19 cellular contexts compared by ENCODE assay signal in genomic region chr14:91309756-91310280, GRCh38.
DNase-seq lines count a peak whose midpoint lies in the region; ATAC-seq and TF ChIP-seq lines count a peak whose summit lies in the region.
"Had no signal": no experiment of that assay in that cellular context is flagged by ENCODE, and none has a peak within 500 bp of the region (broad histone marks: within the 10 kb centered on the region; RNA-seq: fewer than 3 reads in every experiment).

No MANE protein-coding gene starts in this region.

- H3K4me1 Mint-ChIP-seq in activated naive CD4-positive, alpha-beta T cell treated with anti-CD3 and anti-CD28 coated beads for 36 hours (ENCODE audit: low read depth) = peaks cover 38% of the 10 kb centered on the region
- peaks cover 43% of the 10 kb centered on the region for H3K4me1 Mint-ChIP-seq in T-helper 17 cell
- peaks cover 28 to 51% of the 10 kb centered on the region in 2 donors for H3K4me1 Mint-ChIP-seq in stimulated activated naive B cell treated with anti-CD40 and anti-IgM and Interleukin-4, amounts not matched to agents 10 μg/mL and 1 μg/mL and 100 μg/mL, for 72 hours

- ATAC-seq in T-helper 17 cell = no peak
- no peak for ATAC-seq in stimulated activated naive B cell treated with anti-CD40 and anti-IgM and Interleukin-4, amounts not matched to agents 10 μg/mL and 1 μg/mL and 100 μg/mL, for 72 hours (replicated peaks)
- no peak for ATAC-seq in GM21515 (IDR thresholded peaks at IDR 0.05; ENCODE audit: unreplicated experiment)
- ATAC-seq: upper lobe of right lung had no signal

- peak overlapping the region; percentile 73 for H3K27ac ChIP-seq in effector memory CD4-positive, alpha-beta T cell (ENCODE audit: insufficient read depth, low read length, poor library complexity, severe bottlenecking)
- no peak overlapping the region for H3K27ac ChIP-seq in uterus
- H3K27ac ChIP-seq: dorsolateral prefrontal cortex, neutrophil, upper lobe of right lung had no signal

- H3K27ac Mint-ChIP-seq in activated naive CD4-positive, alpha-beta T cell treated with anti-CD3 and anti-CD28 coated beads for 36 hours = peak overlapping the region; percentile 83
- H3K27ac Mint-ChIP-seq in T-helper 17 cell = peak overlapping the region; percentile 99
- H3K27ac Mint-ChIP-seq in stimulated activated naive B cell treated with anti-CD40 and anti-IgM and Interleukin-4, amounts not matched to agents 10 μg/mL and 1 μg/mL and 100 μg/mL, for 72 hours = peak overlapping the region; percentile 80
- H3K27ac Mint-ChIP-seq: progenitor cell of endocrine pancreas had no signal

- no peaks in the 10 kb centered on the region for H3K27me3 ChIP-seq in effector memory CD4-positive, alpha-beta T cell (replicated peaks; ENCODE audit: control insufficient read depth, insufficient read depth, low read length, poor library complexity, severe bottlenecking)
- H3K27me3 ChIP-seq in uterus = no peaks in the 10 kb centered on the region
- H3K27me3 ChIP-seq: dorsolateral prefrontal cortex, neutrophil, upper lobe of right lung had no signal

- H3K36me3 ChIP-seq in effector memory CD4-positive, alpha-beta T cell (ENCODE audit: control insufficient read depth, insufficient read depth, low read length) = peaks cover 80% of the 10 kb centered on the region
- H3K36me3 ChIP-seq in uterus = no peaks in the 10 kb centered on the region

- TF ChIP-seq CTCF in uterus (IDR thresholded peaks at IDR 0.05) = no peak

- H3K27me3 Mint-ChIP-seq in activated naive CD4-positive, alpha-beta T cell treated with anti-CD3 and anti-CD28 coated beads for 36 hours (ENCODE audit: low read depth) = no peaks in the 10 kb centered on the region
- no peaks in the 10 kb centered on the region for H3K27me3 Mint-ChIP-seq in T-helper 17 cell
- H3K27me3 Mint-ChIP-seq in stimulated activated naive B cell treated with anti-CD40 and anti-IgM and Interleukin-4, amounts not matched to agents 10 μg/mL and 1 μg/mL and 100 μg/mL, for 72 hours = no peaks in the 10 kb centered on the region
- H3K27me3 Mint-ChIP-seq: progenitor cell of endocrine pancreas had no signal

- H3K36me3 Mint-ChIP-seq in activated naive CD4-positive, alpha-beta T cell treated with anti-CD3 and anti-CD28 coated beads for 36 hours (ENCODE audit: low read depth) = peaks cover 61% of the 10 kb centered on the region
- H3K36me3 Mint-ChIP-seq in T-helper 17 cell (ENCODE audit: low read depth) = peaks cover 23% of the 10 kb centered on the region
- H3K36me3 Mint-ChIP-seq in stimulated activated naive B cell treated with anti-CD40 and anti-IgM and Interleukin-4, amounts not matched to agents 10 μg/mL and 1 μg/mL and 100 μg/mL, for 72 hours = peaks cover 55 to 75% of the 10 kb centered on the region in 2 donors

- H3K4me3 Mint-ChIP-seq in activated naive CD4-positive, alpha-beta T cell treated with anti-CD3 and anti-CD28 coated beads for 36 hours = no peak overlapping the region
- peak overlapping the region; percentile 59 for H3K4me3 Mint-ChIP-seq in T-helper 17 cell
- no peak overlapping the region for H3K4me3 Mint-ChIP-seq in stimulated activated naive B cell treated with anti-CD40 and anti-IgM and Interleukin-4, amounts not matched to agents 10 μg/mL and 1 μg/mL and 100 μg/mL, for 72 hours

- H3K9me3 ChIP-seq in T-helper 17 cell (ENCODE audit: control insufficient read depth, low read length, poor library complexity, severe bottlenecking) = no peaks in the 10 kb centered on the region
- no peaks in the 10 kb centered on the region for H3K9me3 ChIP-seq in effector memory CD4-positive, alpha-beta T cell (ENCODE audit: control insufficient read depth, low read length)
- no peaks in the 10 kb centered on the region for H3K9me3 ChIP-seq in uterus
- H3K9me3 ChIP-seq: neutrophil, upper lobe of right lung had no signal

- no peak for TF ChIP-seq POLR2A in uterus (IDR thresholded peaks at IDR 0.05)

- no peaks in the 10 kb centered on the region for H3K9me3 Mint-ChIP-seq in activated naive CD4-positive, alpha-beta T cell treated with anti-CD3 and anti-CD28 coated beads for 36 hours
- no peaks in the 10 kb centered on the region for H3K9me3 Mint-ChIP-seq in stimulated activated naive B cell treated with anti-CD40 and anti-IgM and Interleukin-4, amounts not matched to agents 10 μg/mL and 1 μg/mL and 100 μg/mL, for 72 hours

- H3K4me3 ChIP-seq in effector memory CD4-positive, alpha-beta T cell (ENCODE audit: insufficient read depth, low read depth, low read length, poor library complexity, severe bottlenecking) = no peak overlapping the region
- no peak overlapping the region for H3K4me3 ChIP-seq in uterus
- H3K4me3 ChIP-seq: dorsolateral prefrontal cortex, lung, upper lobe of right lung had no signal

- no peak for DNase-seq in activated naive CD4-positive, alpha-beta T cell treated with anti-CD3 and anti-CD28 coated beads for 36 hours
- no peak for DNase-seq in activated naive CD4-positive, alpha-beta T cell treated with Interleukin-2 at 50 U/mL for 16 hours
- DNase-seq in T-helper 17 cell = no peak
- no peak for DNase-seq in effector memory CD4-positive, alpha-beta T cell
- DNase-seq in stimulated activated naive B cell treated with anti-CD40 and anti-IgM and Interleukin-4, amounts not matched to agents 10 μg/mL and 1 μg/mL and 100 μg/mL, for 72 hours = no peak
- DNase-seq in uterus = no peak
- DNase-seq: ACHN, C1 segment of cervical spinal cord, DMS 273 treated with DMSO at 0.1 percent for 48 hours, dorsolateral prefrontal cortex, NCI-H1092 treated with DMSO at 0.1 percent for 48 hours, NCI-H1930, NCI-H69, substantia nigra, upper lobe of right lung had no signal

- intact Hi-C loops in activated naive CD4-positive, alpha-beta T cell treated with anti-CD3 and anti-CD28 coated beads for 36 hours (cut with micrococcal nuclease) = no loop called here
- intact Hi-C loops in uterus (cut with DNase I; ENCODE audit: low total_unique reads) = no loop called here

- H3K4me1 ChIP-seq in effector memory CD4-positive, alpha-beta T cell (ENCODE audit: control insufficient read depth, insufficient read depth, low read length, poor library complexity, severe bottlenecking) = peaks cover 30% of the 10 kb centered on the region
- no peaks in the 10 kb centered on the region for H3K4me1 ChIP-seq in uterus
- H3K4me1 ChIP-seq: upper lobe of right lung had no signal

- CTCF ChIA-PET in activated naive CD4-positive, alpha-beta T cell treated with anti-CD3 and anti-CD28 coated beads for 36 hours (lab: Charles Lee) = interaction anchor here (0.9 to 1.3 kb wide), 2 partner anchors 101 to 118 kb away, joined by 4 read pairs; no protein-coding TSS in a partner anchor
